ENCODE assay signal across 1 cellular context in the genomic region with DNA sequence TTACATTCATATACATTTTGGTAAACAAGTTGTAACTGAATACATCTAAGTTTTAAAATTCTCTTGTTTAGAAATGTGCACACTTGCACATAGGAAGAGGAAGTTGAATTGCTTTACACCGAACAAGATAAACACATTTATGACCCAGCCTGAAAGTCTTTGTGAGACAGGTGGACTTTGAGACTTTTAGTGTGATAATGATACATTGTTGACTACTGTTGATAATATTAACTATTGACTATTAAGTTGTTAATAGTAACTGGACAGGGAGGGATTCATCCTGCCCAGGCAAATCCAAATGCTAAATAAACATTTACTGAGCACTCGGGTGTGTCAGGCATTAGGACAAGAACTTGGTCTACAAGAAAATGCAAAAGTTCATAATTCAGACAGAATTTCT.
A peak's percentile ranks its signal among the peaks of the same experiment; 100 is the strongest.
TF ChIP-seq lines count a peak whose summit lies in the region.

No MANE protein-coding gene starts in this region.

TF ChIP-seq in HepG2, 621 proteins besides CTCF, POLR2A, EP300 and RAD21 (continued from another document and continues in another):
- TF ChIP-seq ZSCAN30 (CRISPR knock-in tag; IDR thresholded peaks at IDR 0.05) (no peak), NR2F6 (IDR thresholded peaks at IDR 0.05) (no peak), NR2F6 (CRISPR knock-in tag; IDR thresholded peaks at IDR 0.05) (no peak), HNF4G (IDR thresholded peaks at IDR 0.05; ENCODE audit: borderline replicate concordance, low read depth, low read length) (no peak), HNF4G (CRISPR knock-in tag; IDR thresholded peaks at IDR 0.05; ENCODE audit: borderline replicate concordance, low read depth) (no peak), SMAD1 (CRISPR knock-in tag; IDR thresholded peaks at IDR 0.05; ENCODE audit: borderline replicate concordance, low read depth) (no peak), ZFX (CRISPR knock-in tag; IDR thresholded peaks at IDR 0.05; ENCODE audit: low read depth) (no peak), YEATS4 (CRISPR knock-in tag; IDR thresholded peaks at IDR 0.05; ENCODE audit: borderline replicate concordance) (no peak), ZNF274 (CRISPR knock-in tag; IDR thresholded peaks at IDR 0.05) (no peak), RARA (CRISPR knock-in tag; IDR thresholded peaks at IDR 0.05) (0 out of 2 replicates have a peak, but pooled peaks have one; percentile 11), SP1 (IDR thresholded peaks at IDR 0.05) (no peak), SP1 (CRISPR knock-in tag; IDR thresholded peaks at IDR 0.05) (no peak), ZNF143 (CRISPR knock-in tag; IDR thresholded peaks at IDR 0.05) (no peak), ZNF570 (CRISPR knock-in tag; IDR thresholded peaks at IDR 0.05; ENCODE audit: borderline replicate concordance) (no peak), KMT2B (CRISPR knock-in tag; IDR thresholded peaks at IDR 0.05) (no peak), BRD4 (CRISPR knock-in tag; IDR thresholded peaks at IDR 0.05) (no peak), FOXP1 (IDR thresholded peaks at IDR 0.05) (no peak), FOXP1 (CRISPR knock-in tag; IDR thresholded peaks at IDR 0.05) (peak; percentile 66), REXO4 (CRISPR knock-in tag; IDR thresholded peaks at IDR 0.05; ENCODE audit: borderline replicate concordance) (no peak), ZBTB1 (CRISPR knock-in tag; IDR thresholded peaks at IDR 0.05; ENCODE audit: borderline replicate concordance) (no peak), HNF4A (CRISPR knock-in tag; IDR thresholded peaks at IDR 0.05) (0 out of 2 replicates have a peak, but pooled peaks have one; percentile 10), KDM6A (CRISPR knock-in tag; IDR thresholded peaks at IDR 0.05; ENCODE audit: low read depth) (no peak), ZNF124 (CRISPR knock-in tag; IDR thresholded peaks at IDR 0.05) (no peak), NBN (conservative IDR thresholded peaks at IDR 0.05) (no peak), MAFG (CRISPR knock-in tag; IDR thresholded peaks at IDR 0.05) (no peak), SATB2 (CRISPR knock-in tag; IDR thresholded peaks at IDR 0.05) (peak; percentile 92), ZNF772 (CRISPR knock-in tag; IDR thresholded peaks at IDR 0.05) (no peak), SRF (IDR thresholded peaks at IDR 0.05; ENCODE audit: low read depth, low read length) (no peak), ZNF260 (CRISPR knock-in tag; IDR thresholded peaks at IDR 0.05; ENCODE audit: borderline replicate concordance, low read depth) (no peak)
- TF ChIP-seq, protein P1, sequence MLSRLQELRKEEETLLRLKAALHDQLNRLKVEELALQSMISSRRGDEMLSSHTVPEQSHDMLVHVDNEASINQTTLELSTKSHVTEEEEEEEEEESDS (CRISPR knock-in tag; IDR thresholded peaks at IDR 0.05; ENCODE audit: borderline replicate concordance) = no peak
- TF ChIP-seq, protein P2, sequence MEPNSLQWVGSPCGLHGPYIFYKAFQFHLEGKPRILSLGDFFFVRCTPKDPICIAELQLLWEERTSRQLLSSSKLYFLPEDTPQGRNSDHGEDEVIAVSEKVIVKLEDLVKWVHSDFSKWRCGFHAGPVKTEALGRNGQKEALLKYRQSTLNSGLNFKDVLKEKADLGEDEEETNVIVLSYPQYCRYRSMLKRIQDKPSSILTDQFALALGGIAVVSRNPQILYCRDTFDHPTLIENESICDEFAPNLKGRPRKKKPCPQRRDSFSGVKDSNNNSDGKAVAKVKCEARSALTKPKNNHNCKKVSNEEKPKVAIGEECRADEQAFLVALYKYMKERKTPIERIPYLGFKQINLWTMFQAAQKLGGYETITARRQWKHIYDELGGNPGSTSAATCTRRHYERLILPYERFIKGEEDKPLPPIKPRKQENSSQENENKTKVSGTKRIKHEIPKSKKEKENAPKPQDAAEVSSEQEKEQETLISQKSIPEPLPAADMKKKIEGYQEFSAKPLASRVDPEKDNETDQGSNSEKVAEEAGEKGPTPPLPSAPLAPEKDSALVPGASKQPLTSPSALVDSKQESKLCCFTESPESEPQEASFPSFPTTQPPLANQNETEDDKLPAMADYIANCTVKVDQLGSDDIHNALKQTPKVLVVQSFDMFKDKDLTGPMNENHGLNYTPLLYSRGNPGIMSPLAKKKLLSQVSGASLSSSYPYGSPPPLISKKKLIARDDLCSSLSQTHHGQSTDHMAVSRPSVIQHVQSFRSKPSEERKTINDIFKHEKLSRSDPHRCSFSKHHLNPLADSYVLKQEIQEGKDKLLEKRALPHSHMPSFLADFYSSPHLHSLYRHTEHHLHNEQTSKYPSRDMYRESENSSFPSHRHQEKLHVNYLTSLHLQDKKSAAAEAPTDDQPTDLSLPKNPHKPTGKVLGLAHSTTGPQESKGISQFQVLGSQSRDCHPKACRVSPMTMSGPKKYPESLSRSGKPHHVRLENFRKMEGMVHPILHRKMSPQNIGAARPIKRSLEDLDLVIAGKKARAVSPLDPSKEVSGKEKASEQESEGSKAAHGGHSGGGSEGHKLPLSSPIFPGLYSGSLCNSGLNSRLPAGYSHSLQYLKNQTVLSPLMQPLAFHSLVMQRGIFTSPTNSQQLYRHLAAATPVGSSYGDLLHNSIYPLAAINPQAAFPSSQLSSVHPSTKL (CRISPR knock-in tag; IDR thresholded peaks at IDR 0.05) = peak; percentile 66
- TF ChIP-seq, protein P3, sequence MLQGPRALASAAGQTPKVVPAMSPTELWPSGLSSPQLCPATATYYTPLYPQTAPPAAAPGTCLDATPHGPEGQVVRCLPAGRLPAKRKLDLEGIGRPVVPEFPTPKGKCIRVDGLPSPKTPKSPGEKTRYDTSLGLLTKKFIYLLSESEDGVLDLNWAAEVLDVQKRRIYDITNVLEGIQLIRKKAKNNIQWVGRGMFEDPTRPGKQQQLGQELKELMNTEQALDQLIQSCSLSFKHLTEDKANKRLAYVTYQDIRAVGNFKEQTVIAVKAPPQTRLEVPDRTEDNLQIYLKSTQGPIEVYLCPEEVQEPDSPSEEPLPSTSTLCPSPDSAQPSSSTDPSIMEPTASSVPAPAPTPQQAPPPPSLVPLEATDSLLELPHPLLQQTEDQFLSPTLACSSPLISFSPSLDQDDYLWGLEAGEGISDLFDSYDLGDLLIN (CRISPR knock-in tag; IDR thresholded peaks at IDR 0.05; ENCODE audit: borderline replicate concordance) = no peak
- TF ChIP-seq, protein P4, sequence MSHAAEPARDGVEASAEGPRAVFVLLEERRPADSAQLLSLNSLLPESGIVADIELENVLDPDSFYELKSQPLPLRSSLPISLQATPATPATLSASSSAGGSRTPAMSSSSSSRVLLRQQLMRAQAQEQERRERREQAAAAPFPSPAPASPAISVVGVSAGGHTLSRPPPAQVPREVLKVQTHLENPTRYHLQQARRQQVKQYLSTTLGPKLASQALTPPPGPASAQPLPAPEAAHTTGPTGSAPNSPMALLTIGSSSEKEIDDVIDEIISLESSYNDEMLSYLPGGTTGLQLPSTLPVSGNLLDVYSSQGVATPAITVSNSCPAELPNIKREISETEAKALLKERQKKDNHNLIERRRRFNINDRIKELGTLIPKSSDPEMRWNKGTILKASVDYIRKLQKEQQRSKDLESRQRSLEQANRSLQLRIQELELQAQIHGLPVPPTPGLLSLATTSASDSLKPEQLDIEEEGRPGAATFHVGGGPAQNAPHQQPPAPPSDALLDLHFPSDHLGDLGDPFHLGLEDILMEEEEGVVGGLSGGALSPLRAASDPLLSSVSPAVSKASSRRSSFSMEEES (CRISPR knock-in tag; IDR thresholded peaks at IDR 0.05) = no peak
- TF ChIP-seq, protein P5, sequence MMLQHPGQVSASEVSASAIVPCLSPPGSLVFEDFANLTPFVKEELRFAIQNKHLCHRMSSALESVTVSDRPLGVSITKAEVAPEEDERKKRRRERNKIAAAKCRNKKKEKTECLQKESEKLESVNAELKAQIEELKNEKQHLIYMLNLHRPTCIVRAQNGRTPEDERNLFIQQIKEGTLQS (CRISPR knock-in tag; IDR thresholded peaks at IDR 0.05) = no peak
- TF ChIP-seq, protein P6, sequence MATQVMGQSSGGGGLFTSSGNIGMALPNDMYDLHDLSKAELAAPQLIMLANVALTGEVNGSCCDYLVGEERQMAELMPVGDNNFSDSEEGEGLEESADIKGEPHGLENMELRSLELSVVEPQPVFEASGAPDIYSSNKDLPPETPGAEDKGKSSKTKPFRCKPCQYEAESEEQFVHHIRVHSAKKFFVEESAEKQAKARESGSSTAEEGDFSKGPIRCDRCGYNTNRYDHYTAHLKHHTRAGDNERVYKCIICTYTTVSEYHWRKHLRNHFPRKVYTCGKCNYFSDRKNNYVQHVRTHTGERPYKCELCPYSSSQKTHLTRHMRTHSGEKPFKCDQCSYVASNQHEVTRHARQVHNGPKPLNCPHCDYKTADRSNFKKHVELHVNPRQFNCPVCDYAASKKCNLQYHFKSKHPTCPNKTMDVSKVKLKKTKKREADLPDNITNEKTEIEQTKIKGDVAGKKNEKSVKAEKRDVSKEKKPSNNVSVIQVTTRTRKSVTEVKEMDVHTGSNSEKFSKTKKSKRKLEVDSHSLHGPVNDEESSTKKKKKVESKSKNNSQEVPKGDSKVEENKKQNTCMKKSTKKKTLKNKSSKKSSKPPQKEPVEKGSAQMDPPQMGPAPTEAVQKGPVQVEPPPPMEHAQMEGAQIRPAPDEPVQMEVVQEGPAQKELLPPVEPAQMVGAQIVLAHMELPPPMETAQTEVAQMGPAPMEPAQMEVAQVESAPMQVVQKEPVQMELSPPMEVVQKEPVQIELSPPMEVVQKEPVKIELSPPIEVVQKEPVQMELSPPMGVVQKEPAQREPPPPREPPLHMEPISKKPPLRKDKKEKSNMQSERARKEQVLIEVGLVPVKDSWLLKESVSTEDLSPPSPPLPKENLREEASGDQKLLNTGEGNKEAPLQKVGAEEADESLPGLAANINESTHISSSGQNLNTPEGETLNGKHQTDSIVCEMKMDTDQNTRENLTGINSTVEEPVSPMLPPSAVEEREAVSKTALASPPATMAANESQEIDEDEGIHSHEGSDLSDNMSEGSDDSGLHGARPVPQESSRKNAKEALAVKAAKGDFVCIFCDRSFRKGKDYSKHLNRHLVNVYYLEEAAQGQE (IDR thresholded peaks at IDR 0.05; ENCODE audit: borderline replicate concordance in 1 of 2, low read depth in 1 of 2, low read length in 2 of 2) = no peak
- TF ChIP-seq, protein P7, sequence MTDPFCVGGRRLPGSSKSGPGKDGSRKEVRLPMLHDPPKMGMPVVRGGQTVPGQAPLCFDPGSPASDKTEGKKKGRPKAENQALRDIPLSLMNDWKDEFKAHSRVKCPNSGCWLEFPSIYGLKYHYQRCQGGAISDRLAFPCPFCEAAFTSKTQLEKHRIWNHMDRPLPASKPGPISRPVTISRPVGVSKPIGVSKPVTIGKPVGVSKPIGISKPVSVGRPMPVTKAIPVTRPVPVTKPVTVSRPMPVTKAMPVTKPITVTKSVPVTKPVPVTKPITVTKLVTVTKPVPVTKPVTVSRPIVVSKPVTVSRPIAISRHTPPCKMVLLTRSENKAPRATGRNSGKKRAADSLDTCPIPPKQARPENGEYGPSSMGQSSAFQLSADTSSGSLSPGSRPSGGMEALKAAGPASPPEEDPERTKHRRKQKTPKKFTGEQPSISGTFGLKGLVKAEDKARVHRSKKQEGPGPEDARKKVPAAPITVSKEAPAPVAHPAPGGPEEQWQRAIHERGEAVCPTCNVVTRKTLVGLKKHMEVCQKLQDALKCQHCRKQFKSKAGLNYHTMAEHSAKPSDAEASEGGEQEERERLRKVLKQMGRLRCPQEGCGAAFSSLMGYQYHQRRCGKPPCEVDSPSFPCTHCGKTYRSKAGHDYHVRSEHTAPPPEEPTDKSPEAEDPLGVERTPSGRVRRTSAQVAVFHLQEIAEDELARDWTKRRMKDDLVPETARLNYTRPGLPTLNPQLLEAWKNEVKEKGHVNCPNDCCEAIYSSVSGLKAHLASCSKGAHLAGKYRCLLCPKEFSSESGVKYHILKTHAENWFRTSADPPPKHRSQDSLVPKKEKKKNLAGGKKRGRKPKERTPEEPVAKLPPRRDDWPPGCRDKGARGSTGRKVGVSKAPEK (CRISPR knock-in tag; IDR thresholded peaks at IDR 0.05; ENCODE audit: borderline replicate concordance) = no peak
- TF ChIP-seq, protein P8, sequence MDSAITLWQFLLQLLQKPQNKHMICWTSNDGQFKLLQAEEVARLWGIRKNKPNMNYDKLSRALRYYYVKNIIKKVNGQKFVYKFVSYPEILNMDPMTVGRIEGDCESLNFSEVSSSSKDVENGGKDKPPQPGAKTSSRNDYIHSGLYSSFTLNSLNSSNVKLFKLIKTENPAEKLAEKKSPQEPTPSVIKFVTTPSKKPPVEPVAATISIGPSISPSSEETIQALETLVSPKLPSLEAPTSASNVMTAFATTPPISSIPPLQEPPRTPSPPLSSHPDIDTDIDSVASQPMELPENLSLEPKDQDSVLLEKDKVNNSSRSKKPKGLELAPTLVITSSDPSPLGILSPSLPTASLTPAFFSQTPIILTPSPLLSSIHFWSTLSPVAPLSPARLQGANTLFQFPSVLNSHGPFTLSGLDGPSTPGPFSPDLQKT (CRISPR knock-in tag; IDR thresholded peaks at IDR 0.05; ENCODE audit: borderline replicate concordance) = no peak
- TF ChIP-seq, protein P9, sequence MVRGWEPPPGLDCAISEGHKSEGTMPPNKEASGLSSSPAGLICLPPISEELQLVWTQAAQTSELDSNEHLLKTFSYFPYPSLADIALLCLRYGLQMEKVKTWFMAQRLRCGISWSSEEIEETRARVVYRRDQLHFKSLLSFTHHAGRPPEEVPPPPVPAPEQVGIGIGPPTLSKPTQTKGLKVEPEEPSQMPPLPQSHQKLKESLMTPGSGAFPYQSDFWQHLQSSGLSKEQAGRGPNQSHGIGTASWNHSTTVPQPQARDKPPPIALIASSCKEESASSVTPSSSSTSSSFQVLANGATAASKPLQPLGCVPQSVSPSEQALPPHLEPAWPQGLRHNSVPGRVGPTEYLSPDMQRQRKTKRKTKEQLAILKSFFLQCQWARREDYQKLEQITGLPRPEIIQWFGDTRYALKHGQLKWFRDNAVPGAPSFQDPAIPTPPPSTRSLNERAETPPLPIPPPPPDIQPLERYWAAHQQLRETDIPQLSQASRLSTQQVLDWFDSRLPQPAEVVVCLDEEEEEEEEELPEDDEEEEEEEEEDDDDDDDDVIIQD (CRISPR knock-in tag; IDR thresholded peaks at IDR 0.05; ENCODE audit: low read depth) = no peak
- TF ChIP-seq, protein P10, sequence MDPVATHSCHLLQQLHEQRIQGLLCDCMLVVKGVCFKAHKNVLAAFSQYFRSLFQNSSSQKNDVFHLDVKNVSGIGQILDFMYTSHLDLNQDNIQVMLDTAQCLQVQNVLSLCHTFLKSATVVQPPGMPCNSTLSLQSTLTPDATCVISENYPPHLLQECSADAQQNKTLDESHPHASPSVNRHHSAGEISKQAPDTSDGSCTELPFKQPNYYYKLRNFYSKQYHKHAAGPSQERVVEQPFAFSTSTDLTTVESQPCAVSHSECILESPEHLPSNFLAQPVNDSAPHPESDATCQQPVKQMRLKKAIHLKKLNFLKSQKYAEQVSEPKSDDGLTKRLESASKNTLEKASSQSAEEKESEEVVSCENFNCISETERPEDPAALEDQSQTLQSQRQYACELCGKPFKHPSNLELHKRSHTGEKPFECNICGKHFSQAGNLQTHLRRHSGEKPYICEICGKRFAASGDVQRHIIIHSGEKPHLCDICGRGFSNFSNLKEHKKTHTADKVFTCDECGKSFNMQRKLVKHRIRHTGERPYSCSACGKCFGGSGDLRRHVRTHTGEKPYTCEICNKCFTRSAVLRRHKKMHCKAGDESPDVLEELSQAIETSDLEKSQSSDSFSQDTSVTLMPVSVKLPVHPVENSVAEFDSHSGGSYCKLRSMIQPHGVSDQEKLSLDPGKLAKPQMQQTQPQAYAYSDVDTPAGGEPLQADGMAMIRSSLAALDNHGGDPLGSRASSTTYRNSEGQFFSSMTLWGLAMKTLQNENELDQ (CRISPR knock-in tag; IDR thresholded peaks at IDR 0.05; ENCODE audit: borderline replicate concordance) = no peak
